13 cellular contexts compared by ENCODE assay signal in the genomic region with DNA sequence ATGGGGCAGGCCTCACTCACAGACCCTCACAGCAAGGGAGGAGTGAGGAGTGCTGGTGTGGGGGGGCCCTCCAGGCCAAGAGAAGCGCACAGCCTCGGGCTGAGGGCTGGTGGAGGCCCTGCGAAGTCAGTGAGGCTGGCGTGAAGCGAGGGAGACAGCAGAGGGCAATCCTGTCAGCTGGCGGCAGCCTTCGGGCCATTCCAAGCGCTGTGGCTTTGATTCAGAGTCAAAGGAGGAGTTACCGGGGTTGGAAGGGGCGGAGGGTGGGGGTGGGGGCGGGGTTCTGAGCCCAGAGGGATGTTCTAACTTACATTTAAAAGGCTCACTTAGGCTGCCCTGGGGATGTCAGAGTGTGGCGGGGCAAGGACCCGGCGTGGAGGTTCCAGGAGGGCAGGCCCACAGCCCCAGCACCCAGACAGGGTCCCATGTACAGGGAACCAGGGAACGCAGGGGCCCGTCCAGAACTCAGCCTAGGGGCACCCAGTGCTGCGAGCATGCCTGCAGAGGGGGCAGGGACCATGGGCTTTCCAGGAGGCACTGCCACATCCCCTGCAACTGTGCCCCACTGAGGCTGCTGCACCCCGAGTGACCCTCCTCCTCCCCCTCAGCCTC. TPM values are rescaled to one million over a fixed set of nuclear protein-coding genes. Genes with fewer than 3 reads are reported as not detected.
A peak's percentile ranks its signal among the peaks of the same experiment; 100 is the strongest.
DNase-seq lines count a peak whose midpoint lies in the region; ATAC-seq and TF ChIP-seq lines count a peak whose summit lies in the region.
"Had no signal": no experiment of that assay in that cellular context is flagged by ENCODE, and none has a peak within 500 bp of the region (broad histone marks: within the 10 kb centered on the region; RNA-seq: fewer than 3 reads in every experiment).

No MANE protein-coding gene starts in this region.

- no peaks in the 10 kb centered on the region for H3K27me3 ChIP-seq in adrenal gland
- H3K27me3 ChIP-seq: pancreas had no signal

- H3K9me3 ChIP-seq in adrenal gland (replicated peaks in 1 of 3), result no peaks in the 10 kb centered on the region
- H3K9me3 ChIP-seq: pancreas, tibial artery had no signal

- no peaks in the 10 kb centered on the region for H3K36me3 ChIP-seq in adrenal gland (replicated peaks in 1 of 2)
- H3K36me3 ChIP-seq: pancreas, tibial artery had no signal

- peaks cover 9% of the 10 kb centered on the region in 2 donors for H3K4me1 ChIP-seq in adrenal gland (replicated peaks in 1 of 2)
- H3K4me1 ChIP-seq: pancreas had no signal

- no peak overlapping the region for H3K4me3 ChIP-seq in fibroblast of villous mesenchyme (ENCODE audit: low read depth, low read length)
- H3K4me3 ChIP-seq in adrenal gland, result no peak overlapping the region
- H3K4me3 ChIP-seq: pancreas, tibial artery had no signal

- intact Hi-C loops in sciatic nerve (cut with DNase I) (no loop called here), adrenal gland (cut with DNase I) (no loop called here)

- peak; percentile 68 for ATAC-seq in sciatic nerve
- ATAC-seq in HG02588 (IDR thresholded peaks at IDR 0.05; ENCODE audit: unreplicated experiment), result no peak
- no peak for ATAC-seq in HG03354 (IDR thresholded peaks at IDR 0.05; ENCODE audit: poor library complexity, severe bottlenecking, unreplicated experiment)

- WGBS in adrenal gland, 4 donors, result 67 to 70% (median 69%) methylated on average over 8 to 18 of the region's 18 CpGs

- TF ChIP-seq POLR2A in adrenal gland (IDR thresholded peaks at IDR 0.05), result no peak

- peak; percentile 7 for DNase-seq in GM04504 (ENCODE audit: low read depth)
- peak; percentile 23 for DNase-seq in SK-MEL-5 (ENCODE audit: low read depth, low spot score)
- peak; percentile 27 for DNase-seq in fibroblast of villous mesenchyme (ENCODE audit: low read depth)
- DNase-seq in sciatic nerve (ENCODE audit: low spot score), result no peak
- no peak for DNase-seq in adrenal gland
- DNase-seq in middle frontal gyrus (ENCODE audit: extremely low spot score, low spot score), result no peak
- DNase-seq: activated CD4-positive, alpha-beta T cell treated with anti-CD3 and anti-CD28 coated beads, Interleukin-2, amount 50 U/mL, for 1 hour; effector CD8-positive, alpha-beta T cell; NCI-H226; pancreas; tibial artery had no signal

- in situ Hi-C loops in SK-MEL-5 (cut with HindIII; ENCODE audit: low pct_unique_long_range_greater_than_20kb, low sequenced_read_pairs), result no loop called here

- peak; percentile 21 for TF ChIP-seq CTCF in fibroblast of villous mesenchyme (IDR thresholded peaks at IDR 0.05; ENCODE audit: insufficient read depth, low read depth, low read length)
- no peak for TF ChIP-seq CTCF in adrenal gland (IDR thresholded peaks at IDR 0.05)

- no peak overlapping the region for H3K27ac ChIP-seq in adrenal gland
- H3K27ac ChIP-seq: pancreas, tibial artery had no signal

RNA-seq across cellular contexts. Expression of a gene that starts 39.5 kb away (rescaled TPM):
- 68.9 and 79.4 TPM in 2 replicates for total RNA-seq in SK-MEL-5 (2014; rRNA removed; shearing (Covaris generic))
- polyA plus RNA-seq in SK-MEL-5 (2015; cell fraction: cytosol; rRNA removed), result 127 and 129 TPM in 2 replicates
- 62.7 and 63.5 TPM in 2 replicates for polyA plus RNA-seq in SK-MEL-5 (2015; cell fraction: nucleus; rRNA removed)
- 22.9 and 27.1 TPM in 2 replicates for total RNA-seq in fibroblast of villous mesenchyme
- total RNA-seq in sciatic nerve, result 24.3 TPM
- total RNA-seq in adrenal gland, result 10 to 100 TPM; 36.5 to 85.2 (median 63.6) TPM
- polyA plus RNA-seq in adrenal gland, result 10 to 100 TPM; 22.6 to 40.0 (median 22.8) TPM

Comparison
In these comparisons a context has a peak if more than half of its experiments do, and no peak if none do; other contexts are left out.
1. DNase-seq: peak in GM04504 (single experiment), SK-MEL-5 (single experiment) and fibroblast of villous mesenchyme (single experiment); none in sciatic nerve (single experiment), adrenal gland (0 of 7) and middle frontal gyrus (single experiment).